ENCODE assay signal across 10 cellular contexts in the genomic region with DNA sequence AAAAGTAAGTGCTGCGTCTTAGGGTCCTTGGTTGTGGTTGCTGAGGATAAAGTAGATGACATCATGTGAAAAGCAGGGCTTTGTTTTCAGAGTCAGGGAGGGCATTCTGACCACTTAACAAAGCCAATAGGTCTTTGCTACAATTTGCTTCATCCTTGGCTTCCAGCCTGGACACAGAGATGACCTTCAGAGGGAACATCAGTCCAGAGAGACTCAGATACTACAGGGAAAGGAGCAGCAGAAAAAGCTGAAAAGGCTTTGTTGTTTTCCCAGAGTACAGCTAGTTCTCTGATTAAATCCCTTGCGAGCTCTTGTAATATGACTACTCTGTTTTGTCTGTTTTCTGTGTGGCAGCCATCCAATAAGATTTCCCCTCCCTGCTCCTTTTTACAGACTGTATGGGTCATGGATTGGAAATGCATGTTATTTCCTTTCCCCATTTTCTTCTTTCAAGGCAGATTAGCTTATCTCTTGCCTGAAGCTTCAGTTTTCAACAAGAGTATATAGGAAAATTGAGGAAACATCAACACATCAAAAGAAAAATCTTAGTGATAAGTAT. TPM values are rescaled to one million over a fixed set of nuclear protein-coding genes. Genes with fewer than 3 reads are reported as not detected.
A peak's percentile ranks its signal among the peaks of the same experiment; 100 is the strongest.
DNase-seq lines count a peak whose midpoint lies in the region; TF ChIP-seq lines count a peak whose summit lies in the region.
"Had no signal": no experiment of that assay in that cellular context is flagged by ENCODE, and none has a peak within 500 bp of the region (broad histone marks: within the 10 kb centered on the region; RNA-seq: fewer than 3 reads in every experiment).

No MANE protein-coding gene starts in this region.

- H3K27me3 ChIP-seq in esophagus muscularis mucosa: no peaks in the 10 kb centered on the region

- DNase-seq in A172 (ENCODE audit: low spot score): peak; percentile 91
- peak; percentile 55 for DNase-seq in NCI-H2196 (lab: John Stamatoyannopoulos, UW; ENCODE audit: unreplicated experiment)
- no peak for DNase-seq in esophagus muscularis mucosa (ENCODE audit: extremely low spot score)
- DNase-seq in myocyte (ENCODE audit: low read depth): peak; percentile 92
- DNase-seq in central memory CD4-positive, alpha-beta T cell: no peak
- DNase-seq in NCI-H187 treated with DMSO at 0.1 percent for 48 hours (lab: John Stamatoyannopoulos, UW): no peak
- DNase-seq in CD14-positive monocyte (ENCODE audit: low spot score): no peak
- no peak for DNase-seq in activated effector memory CD4-positive, alpha-beta T cell treated with Interleukin-2 at 50 U/mL for 16 hours

- peak overlapping the region in 1 of 7 donors; percentile 26 for H3K27ac Mint-ChIP-seq in CD14-positive monocyte
- H3K27ac Mint-ChIP-seq: activated T-helper 17 cell treated with anti-CD3 and anti-CD28 coated beads, Interleukin-2, amount 50 U/mL, for 72 hours had no signal

- TF ChIP-seq EP300 in esophagus muscularis mucosa (IDR thresholded peaks at IDR 0.05): no peak

- intact Hi-C loops in esophagus muscularis mucosa (cut with DNase I) (no loop called here), CD14-positive monocyte (cut with micrococcal nuclease) (no loop called here)

- H3K4me1 ChIP-seq in esophagus muscularis mucosa: peaks cover 11 to 33% (median 25%) of the 10 kb centered on the region in 4 donors

- H3K4me3 ChIP-seq in esophagus muscularis mucosa: no peak overlapping the region
- H3K4me3 ChIP-seq: K562 had no signal

- no peaks in the 10 kb centered on the region for H3K4me1 Mint-ChIP-seq in CD14-positive monocyte
- H3K4me1 Mint-ChIP-seq: activated T-helper 17 cell treated with anti-CD3 and anti-CD28 coated beads, Interleukin-2, amount 50 U/mL, for 72 hours had no signal

- TF ChIP-seq POLR2A in esophagus muscularis mucosa (IDR thresholded peaks at IDR 0.05; ENCODE audit: low read depth): no peak

- H3K4me3 Mint-ChIP-seq in CD14-positive monocyte: no peak overlapping the region
- H3K4me3 Mint-ChIP-seq: activated T-helper 17 cell treated with anti-CD3 and anti-CD28 coated beads, Interleukin-2, amount 50 U/mL, for 72 hours had no signal

- 75% methylated on average over 2 of the region's 2 CpGs for WGBS in esophagus muscularis mucosa

- H3K27ac ChIP-seq in esophagus muscularis mucosa (replicated peaks in 1 of 4): peak overlapping the region; percentile 61 to 75 (median 66)

- peaks cover 67 to 95% of the 10 kb centered on the region in 2 donors for H3K36me3 Mint-ChIP-seq in CD14-positive monocyte

- H3K9me3 ChIP-seq in esophagus muscularis mucosa: no peaks in the 10 kb centered on the region

- no peak for TF ChIP-seq CTCF in esophagus muscularis mucosa (IDR thresholded peaks at IDR 0.05)
- TF ChIP-seq CTCF in CD14-positive monocyte (IDR thresholded peaks at IDR 0.05): no peak

- no peaks in the 10 kb centered on the region for H3K27me3 Mint-ChIP-seq in CD14-positive monocyte (ENCODE audit: low read depth in 3 of 3)
- H3K27me3 Mint-ChIP-seq: activated T-helper 17 cell treated with anti-CD3 and anti-CD28 coated beads, Interleukin-2, amount 50 U/mL, for 72 hours had no signal

- peaks cover 48 to 99% (median 81%) of the 10 kb centered on the region in 4 donors for H3K36me3 ChIP-seq in esophagus muscularis mucosa

- H3K9me3 Mint-ChIP-seq in CD14-positive monocyte: no peaks in the 10 kb centered on the region
- H3K9me3 Mint-ChIP-seq: activated T-helper 17 cell treated with anti-CD3 and anti-CD28 coated beads, Interleukin-2, amount 50 U/mL, for 72 hours had no signal

RNA-seq across cellular contexts. Expression of gene ATG13, which starts 31.9 kb away (rescaled TPM):
- total RNA-seq in A172 (2014; rRNA removed; shearing (Covaris generic)): 66.5 and 93.3 TPM in 2 replicates
- total RNA-seq in esophagus muscularis mucosa (10 to 100 TPM; 68.7 to 74.3 (median 72.1) TPM), myocyte (61.4 and 68.2 TPM in 2 replicates)
- polyA plus RNA-seq in myocyte (2012): 56.4 TPM
- 10 to 100 TPM; 51.2 to 55.5 TPM for polyA plus RNA-seq in CD14-positive monocyte

RNA-seq across cellular contexts. Expression of gene HARBI1, which starts 32.2 kb away (rescaled TPM):
- 5.2 and 7.4 TPM in 2 replicates for total RNA-seq in A172 (2014; rRNA removed; shearing (Covaris generic))
- total RNA-seq in esophagus muscularis mucosa: 1 to 10 TPM; 2.5 to 3.3 (median 3.0) TPM
- total RNA-seq in myocyte: 2.7 and 4.3 TPM in 2 replicates
- 4.9 TPM for polyA plus RNA-seq in myocyte (2012)
- polyA plus RNA-seq in CD14-positive monocyte: 1 to 10 TPM; 2.1 to 4.4 TPM

RNA-seq across cellular contexts. Expression of gene ARHGAP1, which starts 51.2 kb away (rescaled TPM):
- total RNA-seq in A172 (2014; rRNA removed; shearing (Covaris generic)): 44.0 and 47.6 TPM in 2 replicates
- 100 to 1,000 TPM in 2 of 4 donors, 10 to 100 TPM in 2; 73.1 to 139 (median 92.3) TPM for total RNA-seq in esophagus muscularis mucosa
- 27.3 and 31.0 TPM in 2 replicates for total RNA-seq in myocyte
- 84.4 TPM for polyA plus RNA-seq in myocyte (2012)
- 10 to 100 TPM; 31.6 to 59.3 TPM for polyA plus RNA-seq in CD14-positive monocyte

RNA-seq across cellular contexts. Expression of gene ZNF408, which starts 51.6 kb away (rescaled TPM):
- 7.9 and 14.2 TPM in 2 replicates for total RNA-seq in A172 (2014; rRNA removed; shearing (Covaris generic))
- total RNA-seq in esophagus muscularis mucosa (10 to 100 TPM in 2 of 4 donors, 1 to 10 TPM in 2; 7.1 to 12.6 (median 10.3) TPM), myocyte (8.8 and 10.3 TPM in 2 replicates)
- polyA plus RNA-seq in myocyte (2012): 9.1 TPM
- polyA plus RNA-seq in CD14-positive monocyte: 1 to 10 TPM; 4.1 to 4.2 TPM

RNA-seq across cellular contexts. Expression of gene AMBRA1, which starts 55.4 kb away (rescaled TPM):
- 27.3 and 44.3 TPM in 2 replicates for total RNA-seq in A172 (2014; rRNA removed; shearing (Covaris generic))
- 10 to 100 TPM; 20.0 to 28.9 (median 26.0) TPM for total RNA-seq in esophagus muscularis mucosa
- 18.7 and 30.9 TPM in 2 replicates for total RNA-seq in myocyte
- polyA plus RNA-seq in myocyte (2012): 13.1 TPM
- 1 to 10 TPM; 2.1 to 3.8 TPM for polyA plus RNA-seq in CD14-positive monocyte

Comparison
In these comparisons a context has a peak if more than half of its experiments do, and no peak if none do; other contexts are left out.
1. DNase-seq: peak in A172 (single experiment), NCI-H2196 (single experiment) and myocyte (single experiment); none in esophagus muscularis mucosa (single experiment), central memory CD4-positive, alpha-beta T cell (single experiment), NCI-H187 treated with DMSO at 0.1 percent for 48 hours (single experiment), CD14-positive monocyte (single experiment) and activated effector memory CD4-positive, alpha-beta T cell treated with Interleukin-2 at 50 U/mL for 16 hours (single experiment).